In genomic region chr17:71467719-71468118, GRCh38 we compare ENCODE assay signal across 36 cellular contexts.
"Had no signal": no experiment of that assay in that cellular context is flagged by ENCODE, and none has a peak within 500 bp of the region (broad histone marks: within the 10 kb centered on the region; RNA-seq: fewer than 3 reads in every experiment).

No MANE protein-coding gene starts in this region.

- H3K27ac Mint-ChIP-seq: activated CD4-positive, alpha-beta memory T cell treated with anti-CD3 and anti-CD28 coated beads for 36 hours; activated CD4-positive, alpha-beta T cell treated with anti-CD3 and anti-CD28 coated beads, Interleukin-2, amount 10 ng/mL, durations not matched to agents 24 days and 14 days; activated naive CD4-positive, alpha-beta T cell treated with anti-CD3 and anti-CD28 coated beads for 36 hours; activated naive CD8-positive, alpha-beta T cell treated with anti-CD3 and anti-CD28 coated beads for 36 hours; activated T-helper 1 cell treated with anti-CD3 and anti-CD28 coated beads, Interleukin-12 subunit alpha, Interleukin-12 subunit beta, Interleukin-2, Interleukin-4 antibody, amounts not matched to agents 30 ng/mL and 10 ng/mL and 1 ng/mL, durations not matched to agents 14 hours and 24 hours and 36 hours; immature natural killer cell; memory B cell; natural killer cell; neural progenitor cell; stimulated activated effector memory CD8-positive, alpha-beta T cell treated with anti-CD3 and anti-CD28 coated beads, Interleukin-12 subunit alpha, Interleukin-12 subunit beta, amount 100 ng/mL, for 72 hours; stimulated activated naive CD8-positive, alpha-beta T cell treated with anti-CD3 and anti-CD28 coated beads, Interleukin-15, amount 100 ng/mL, for 72 hours; type B pancreatic cell had no signal

- H3K27me3 ChIP-seq: adrenal gland, body of pancreas, cardiac muscle cell, colonic mucosa, gastroesophageal sphincter, neural progenitor cell, sigmoid colon had no signal

- H3K4me2 ChIP-seq: neural progenitor cell had no signal

- H3K36me3 ChIP-seq: adrenal gland, cardiac muscle cell, colonic mucosa, gastroesophageal sphincter, neural progenitor cell, sigmoid colon, uterus had no signal

- H3K4me3 Mint-ChIP-seq: activated CD4-positive, alpha-beta memory T cell treated with anti-CD3 and anti-CD28 coated beads for 36 hours; activated CD4-positive, alpha-beta T cell treated with anti-CD3 and anti-CD28 coated beads, Interleukin-2, amount 10 ng/mL, durations not matched to agents 24 days and 14 days; activated naive CD4-positive, alpha-beta T cell treated with anti-CD3 and anti-CD28 coated beads for 36 hours; activated naive CD8-positive, alpha-beta T cell treated with anti-CD3 and anti-CD28 coated beads for 36 hours; activated T-helper 1 cell treated with anti-CD3 and anti-CD28 coated beads, Interleukin-12 subunit alpha, Interleukin-12 subunit beta, Interleukin-2, Interleukin-4 antibody, amounts not matched to agents 30 ng/mL and 10 ng/mL and 1 ng/mL, durations not matched to agents 14 hours and 24 hours and 36 hours; immature natural killer cell; memory B cell; natural killer cell; neural progenitor cell; stimulated activated effector memory CD8-positive, alpha-beta T cell treated with anti-CD3 and anti-CD28 coated beads, Interleukin-12 subunit alpha, Interleukin-12 subunit beta, amount 100 ng/mL, for 72 hours; stimulated activated naive CD8-positive, alpha-beta T cell treated with anti-CD3 and anti-CD28 coated beads, Interleukin-15, amount 100 ng/mL, for 72 hours; type B pancreatic cell had no signal

- H3K9me3 ChIP-seq: adrenal gland, body of pancreas, colonic mucosa, gastroesophageal sphincter, psoas muscle, sigmoid colon, uterus had no signal

- H3K9ac ChIP-seq: neural progenitor cell, parathyroid adenoma had no signal

- H3K79me2 ChIP-seq: parathyroid adenoma had no signal

- ATAC-seq: body of pancreas; gastroesophageal sphincter; natural killer cell; psoas muscle; stimulated activated effector memory CD8-positive, alpha-beta T cell treated with anti-CD3 and anti-CD28 coated beads, Interleukin-12 subunit alpha, Interleukin-12 subunit beta, amount 100 ng/mL, for 72 hours; stimulated activated naive CD8-positive, alpha-beta T cell treated with anti-CD3 and anti-CD28 coated beads, Interleukin-15, amount 100 ng/mL, for 72 hours had no signal

- H3K9me3 Mint-ChIP-seq: activated CD4-positive, alpha-beta T cell treated with anti-CD3 and anti-CD28 coated beads, Interleukin-2, amount 10 ng/mL, durations not matched to agents 24 days and 14 days; activated naive CD8-positive, alpha-beta T cell treated with anti-CD3 and anti-CD28 coated beads for 36 hours had no signal

- H3K27ac ChIP-seq: adrenal gland, body of pancreas, cardiac muscle cell, colonic mucosa, gastroesophageal sphincter, neural progenitor cell, parathyroid adenoma, psoas muscle, sigmoid colon, uterus had no signal

- DNase-seq: activated CD4-positive, alpha-beta memory T cell treated with anti-CD3 and anti-CD28 coated beads for 36 hours; activated CD4-positive, alpha-beta T cell treated with anti-CD3 and anti-CD28 coated beads, Interleukin-2, amount 10 ng/mL, durations not matched to agents 24 days and 14 days; activated CD4-positive, CD25-positive, alpha-beta regulatory T cell treated with anti-CD3 and anti-CD28 coated beads, Interleukin-2, amount 50 U/mL, for 72 hours; activated CD8-positive, alpha-beta memory T cell treated with anti-CD3 and anti-CD28 coated beads, Interleukin-2, amount 50 U/mL, for 4 hours; activated effector memory CD4-positive, alpha-beta T cell treated with anti-CD3 and anti-CD28 coated beads, Interleukin-2, amount 50 U/mL, for 16 hours; activated naive CD4-positive, alpha-beta T cell treated with anti-CD3 and anti-CD28 coated beads for 36 hours; activated naive CD8-positive, alpha-beta T cell treated with anti-CD3 and anti-CD28 coated beads for 36 hours; activated T-cell treated with anti-CD3 and anti-CD28 coated beads, Interleukin-2, amount 50 U/mL, for 1 hour; adrenal gland; aorta; cerebellar nuclear complex; colonic mucosa; effector CD8-positive, alpha-beta T cell; head of caudate nucleus; hypothalamus; immature natural killer cell; kidney; natural killer cell; occipital lobe; psoas muscle; sigmoid colon; small intestine; stimulated activated CD4-positive, alpha-beta T cell treated with anti-CD3 and anti-CD28 coated beads, Interleukin-4, amount 100 ng/mL, for 24 hours; stimulated activated naive CD8-positive, alpha-beta T cell treated with anti-CD3 and anti-CD28 coated beads, Interleukin-15, amount 100 ng/mL, for 72 hours; substantia nigra; T1000; uterus had no signal

- H3K27me3 Mint-ChIP-seq: activated CD4-positive, alpha-beta memory T cell treated with anti-CD3 and anti-CD28 coated beads for 36 hours; activated CD4-positive, alpha-beta T cell treated with anti-CD3 and anti-CD28 coated beads, Interleukin-2, amount 10 ng/mL, durations not matched to agents 24 days and 14 days; memory B cell; stimulated activated naive CD8-positive, alpha-beta T cell treated with anti-CD3 and anti-CD28 coated beads, Interleukin-15, amount 100 ng/mL, for 72 hours had no signal

- FAIRE-seq: kidney, small intestine had no signal

- H3K36me3 Mint-ChIP-seq: activated CD4-positive, alpha-beta memory T cell treated with anti-CD3 and anti-CD28 coated beads for 36 hours; activated naive CD8-positive, alpha-beta T cell treated with anti-CD3 and anti-CD28 coated beads for 36 hours; immature natural killer cell; memory B cell; natural killer cell; neural progenitor cell; stimulated activated effector memory CD8-positive, alpha-beta T cell treated with anti-CD3 and anti-CD28 coated beads, Interleukin-12 subunit alpha, Interleukin-12 subunit beta, amount 100 ng/mL, for 72 hours; type B pancreatic cell had no signal

- H3K4me3 ChIP-seq: adrenal gland, body of pancreas, cardiac muscle cell, colonic mucosa, gastroesophageal sphincter, neural progenitor cell, psoas muscle, sigmoid colon, uterus had no signal

- H3K4me1 Mint-ChIP-seq: activated CD4-positive, alpha-beta T cell treated with anti-CD3 and anti-CD28 coated beads, Interleukin-2, amount 10 ng/mL, durations not matched to agents 24 days and 14 days; activated naive CD8-positive, alpha-beta T cell treated with anti-CD3 and anti-CD28 coated beads for 36 hours; immature natural killer cell; memory B cell; natural killer cell; neural progenitor cell; stimulated activated effector memory CD8-positive, alpha-beta T cell treated with anti-CD3 and anti-CD28 coated beads, Interleukin-12 subunit alpha, Interleukin-12 subunit beta, amount 100 ng/mL, for 72 hours; stimulated activated naive CD8-positive, alpha-beta T cell treated with anti-CD3 and anti-CD28 coated beads, Interleukin-15, amount 100 ng/mL, for 72 hours had no signal

- H3K4me1 ChIP-seq: adrenal gland, body of pancreas, colonic mucosa, gastroesophageal sphincter, neural progenitor cell, parathyroid adenoma, psoas muscle, sigmoid colon, uterus had no signal

- H2AFZ ChIP-seq: neural progenitor cell, parathyroid adenoma had no signal
